Comparison of ENCODE assay signal across 9 cellular contexts in genomic region chr12:80195143-80195726, GRCh38.
DNase-seq lines count a peak whose midpoint lies in the region; ATAC-seq, FAIRE-seq and TF ChIP-seq lines count a peak whose summit lies in the region.
"Had no signal": no experiment of that assay in that cellular context is flagged by ENCODE, and none has a peak within 500 bp of the region (broad histone marks: within the 10 kb centered on the region; RNA-seq: fewer than 3 reads in every experiment).

No MANE protein-coding gene starts in this region.

- ATAC-seq in naive thymus-derived CD8-positive, alpha-beta T cell, result no peak

- intact Hi-C loops in lower leg skin (cut with DNase I; ENCODE audit: low total_unique reads), result no loop called here

- POLR2A ChIA-PET in naive thymus-derived CD8-positive, alpha-beta T cell (lab: Charles Lee), result no interaction called here

- no peak overlapping the region for H3K4me3 Mint-ChIP-seq in naive thymus-derived CD8-positive, alpha-beta T cell

- no peaks in the 10 kb centered on the region for H3K36me3 Mint-ChIP-seq in naive thymus-derived CD8-positive, alpha-beta T cell

- no peaks in the 10 kb centered on the region for H3K4me1 ChIP-seq in HAP-1

- H3K27ac Mint-ChIP-seq in naive thymus-derived CD8-positive, alpha-beta T cell, result no peak overlapping the region

- H3K4me3 ChIP-seq in HAP-1, result no peak overlapping the region
- H3K4me3 ChIP-seq in bronchial epithelial cell (ENCODE audit: low read depth, low read length), result no peak overlapping the region
- no peak overlapping the region for H3K4me3 ChIP-seq in lower leg skin (ENCODE audit: low read depth, poor library complexity, severe bottlenecking)

- DNase-seq in GM03348 (ENCODE audit: low spot score), result peak; percentile 68
- DNase-seq in HAP-1 (ENCODE audit: low spot score in 2 of 2), result peak; percentile 38 to 60
- peak; percentile 23 for DNase-seq in NCI-H345 (lab: John Stamatoyannopoulos, UW)
- peak; percentile 60 for DNase-seq in bronchial epithelial cell (ENCODE audit: low read depth)
- DNase-seq in midbrain (lab: John Stamatoyannopoulos, UW), result peak; percentile 8
- DNase-seq in lower leg skin (ENCODE audit: low spot score in 2 of 2), result no peak
- DNase-seq in naive thymus-derived CD8-positive, alpha-beta T cell, result no peak
- no peak for DNase-seq in GF-D8 (lab: John Stamatoyannopoulos, UW)

- H3K27me3 ChIP-seq in HAP-1 (ENCODE audit: low read depth), result no peaks in the 10 kb centered on the region
- H3K27me3 ChIP-seq in bronchial epithelial cell (ENCODE audit: control insufficient read depth, insufficient read depth, low read length), result no peaks in the 10 kb centered on the region

- H3K9me3 ChIP-seq in HAP-1, result no peaks in the 10 kb centered on the region

- peaks cover 0 to 12% (median 4%) of the 10 kb centered on the region in 5 donors for H3K27me3 Mint-ChIP-seq in naive thymus-derived CD8-positive, alpha-beta T cell

- no peaks in the 10 kb centered on the region for H3K4me1 Mint-ChIP-seq in naive thymus-derived CD8-positive, alpha-beta T cell

- in situ Hi-C loops in HAP-1 (cut with MboI; ENCODE audit: low sequenced_read_pairs), result loop anchor here (25.0 kb wide), 1 partner anchor 633 kb away; no protein-coding TSS in a partner anchor

- WGBS in lower leg skin, 2 donors, result 0 to 8% methylated on average over 1 of the region's 1 CpG

- TF ChIP-seq POLR2A in lower leg skin (IDR thresholded peaks at IDR 0.05), result no peak

- H3K9me3 Mint-ChIP-seq in naive thymus-derived CD8-positive, alpha-beta T cell, result no peaks in the 10 kb centered on the region

- no peak for FAIRE-seq in bronchial epithelial cell (lab: Jason Lieb, UNC)
- FAIRE-seq: TTC549 had no signal

- H3K36me3 ChIP-seq in HAP-1 (replicated peaks) (0 out of 2 replicates have a peak, but pooled peaks cover 3% of the 10 kb centered on the region), bronchial epithelial cell (ENCODE audit: control insufficient read depth, insufficient read depth, low read length) (no peaks in the 10 kb centered on the region)

- TF ChIP-seq CTCF in bronchial epithelial cell (IDR thresholded peaks at IDR 0.05; ENCODE audit: insufficient read depth, low read length, severe bottlenecking) (peak; percentile 58), lower leg skin (IDR thresholded peaks at IDR 0.05) (no peak)

Comparison
In these comparisons a context has a peak if more than half of its experiments do, and no peak if none do; other contexts are left out.
1. DNase-seq: peak in GM03348 (single experiment), HAP-1 (2 of 2), NCI-H345 (single experiment), bronchial epithelial cell (single experiment) and midbrain (single experiment); none in lower leg skin (0 of 2), naive thymus-derived CD8-positive, alpha-beta T cell (0 of 10) and GF-D8 (single experiment).